Comparison of ENCODE assay signal across 24 cellular contexts in genomic region chrX:72340572-72340971, GRCh38. TPM values are rescaled to one million over a fixed set of nuclear protein-coding genes. Genes with fewer than 3 reads are reported as not detected.
DNase-seq lines count a peak whose midpoint lies in the region; FAIRE-seq and TF ChIP-seq lines count a peak whose summit lies in the region.
"Had no signal": no experiment of that assay in that cellular context is flagged by ENCODE, and none has a peak within 500 bp of the region (broad histone marks: within the 10 kb centered on the region; RNA-seq: fewer than 3 reads in every experiment).

No MANE protein-coding gene starts in this region.

- POLR2A ChIA-PET in H1 (lab: Charles Lee; ENCODE audit: partially characterized antibody), result no interaction called here

- H3K27ac ChIP-seq in C4-2B, result no peak overlapping the region
- H3K27ac ChIP-seq in H1 (ENCODE audit: low read depth, low read length), result no peak overlapping the region
- H3K27ac ChIP-seq in prostate gland, result no peak overlapping the region
- no peak overlapping the region for H3K27ac ChIP-seq in right atrium auricular region
- no peak overlapping the region for H3K27ac ChIP-seq in transverse colon
- H3K27ac ChIP-seq: GM23248, RWPE1 had no signal

- H3K9me3 ChIP-seq in H1 (ENCODE audit: insufficient read depth in 2 of 2, low read depth in 1 of 2, low read length in 1 of 2) (no peaks in the 10 kb centered on the region), prostate gland (no peaks in the 10 kb centered on the region), right atrium auricular region (no peaks in the 10 kb centered on the region), transverse colon (no peaks in the 10 kb centered on the region)
- H3K9me3 ChIP-seq: BE2C, MG63 had no signal

- H2BK12ac ChIP-seq in H1 (ENCODE audit: low read depth, low read length), result no peak overlapping the region

- H4K8ac ChIP-seq in H1 (ENCODE audit: extremely low read depth, insufficient read depth, low read length), result no peak overlapping the region

- no peak overlapping the region for H2AK5ac ChIP-seq in H1 (ENCODE audit: low read depth, low read length)

- no peak overlapping the region for H3K23ac ChIP-seq in H1 (ENCODE audit: insufficient read length)

- no peaks in the 10 kb centered on the region for H3K79me2 ChIP-seq in H1 (ENCODE audit: control insufficient read depth in 1 of 2, insufficient read depth in 2 of 2, low read length in 2 of 2)

- no peaks in the 10 kb centered on the region for H3K23me2 ChIP-seq in H1 (ENCODE audit: low read depth, low read length)

- no peaks in the 10 kb centered on the region for H3K79me1 ChIP-seq in H1 (ENCODE audit: low read depth, low read length)

- peak; percentile 9 to 34; a peak in 1 of 4 replicates for TF ChIP-seq RAD21 in H1 (IDR thresholded peaks at IDR 0.05 in 1 of 2, conservative IDR thresholded peaks at IDR 0.05 in 1 of 2; ENCODE audit: low read depth in 2 of 2, low read length in 2 of 2)

- H4K91ac ChIP-seq in H1 (replicated peaks; ENCODE audit: insufficient read length, low read length), result no peak overlapping the region

- H3K4me3 ChIP-seq in LNCaP clone FGC (ENCODE audit: low read depth, low read length), result no peak overlapping the region
- no peak overlapping the region for H3K4me3 ChIP-seq in H1 (ENCODE audit: extremely low read depth in 1 of 4, insufficient read depth in 2 of 4, low read depth in 3 of 4, low read length in 4 of 4)
- no peak overlapping the region for H3K4me3 ChIP-seq in prostate gland
- H3K4me3 ChIP-seq in right atrium auricular region, result no peak overlapping the region
- H3K4me3 ChIP-seq in transverse colon, result no peak overlapping the region
- H3K4me3 ChIP-seq: GM23248, MG63 had no signal

- no peak overlapping the region for H4K5ac ChIP-seq in H1 (ENCODE audit: insufficient read length, low read depth, low read length)

- no peak overlapping the region for H3K9ac ChIP-seq in H1 (replicated peaks in 1 of 4; ENCODE audit: extremely low read depth in 1 of 4, low read depth in 3 of 4, low read length in 3 of 4)
- H3K9ac ChIP-seq: GM23248 had no signal

- intact Hi-C loops in prostate gland (cut with DNase I), result no loop called here
- intact Hi-C loops in transverse colon (cut with DNase I; ENCODE audit: low total_unique reads), result no loop called here

- H3K4ac ChIP-seq in H1 (replicated peaks; ENCODE audit: insufficient read length, low read depth, low read length), result no peak overlapping the region

- CTCF ChIA-PET in H1 (lab: Charles Lee; ENCODE audit: partially characterized antibody), result interaction anchor here (1.0 to 1.3 kb wide), 6 partner anchors 25 to 205 kb away, joined by 3 to 5 read pairs (median 4); no protein-coding TSS in a partner anchor

- H3K18ac ChIP-seq in H1 (ENCODE audit: extremely low read depth, low read length), result no peak overlapping the region

- H3K27me3 ChIP-seq in H1 (replicated peaks in 1 of 4; ENCODE audit: control insufficient read depth in 3 of 4, extremely low read depth in 1 of 4, insufficient read depth in 3 of 4, low read length in 3 of 4) (no peaks in the 10 kb centered on the region), prostate gland (replicated peaks; ENCODE audit: insufficient read depth) (no peaks in the 10 kb centered on the region), right atrium auricular region (no peaks in the 10 kb centered on the region), transverse colon (no peaks in the 10 kb centered on the region)
- H3K27me3 ChIP-seq: BE2C, MG63 had no signal

- no peak overlapping the region for H3K4me2 ChIP-seq in H1 (ENCODE audit: insufficient read depth in 1 of 2, low read depth in 2 of 2, low read length in 2 of 2)

- H2BK120ac ChIP-seq in H1 (replicated peaks; ENCODE audit: low read depth, low read length), result no peak overlapping the region

- TF ChIP-seq POLR2A in H1 (IDR thresholded peaks at IDR 0.05; ENCODE audit: control extremely low read depth in 1 of 2, low read depth in 2 of 2, low read length in 2 of 2) (no peak), prostate gland (IDR thresholded peaks at IDR 0.05) (no peak), transverse colon (IDR thresholded peaks at IDR 0.05) (no peak)

- no peak overlapping the region for H3K56ac ChIP-seq in H1 (replicated peaks; ENCODE audit: insufficient read length, low read depth, low read length)

- TF ChIP-seq EP300 in H1 (IDR thresholded peaks at IDR 0.05; ENCODE audit: borderline replicate concordance in 1 of 2, low read depth in 2 of 2, low read length in 2 of 2), result no peak
- no peak for TF ChIP-seq EP300 in transverse colon (IDR thresholded peaks at IDR 0.05; ENCODE audit: low read depth)

- DNase-seq in LNCaP clone FGC (ENCODE audit: low read depth) (peak; percentile 48), H1 (ENCODE audit: low read depth in 1 of 2, low spot score in 2 of 2) (no peak), prostate gland (ENCODE audit: low spot score) (peak; percentile 52), right atrium auricular region (ENCODE audit: low spot score) (no peak), transverse colon (no peak)
- no peak for DNase-seq in stimulated activated naive CD4-positive, alpha-beta T cell (lab: John Stamatoyannopoulos, UW)
- DNase-seq: 8988T, ACHN, BE2C, DMS153, GM23248, H9, KBM-7, MG63, NCI-H1105 treated with DMSO at 0.1 percent for 48 hours, NCI-H146, NCI-H1930, NCI-H2227 treated with DMSO at 0.1 percent for 48 hours, NCI-H510A, NCI-H69, SHP77 treated with DMSO at 0.1 percent for 48 hours had no signal

- no peak overlapping the region for H2BK5ac ChIP-seq in H1 (ENCODE audit: low read depth, low read length)

- H3K4me1 ChIP-seq in H1 (replicated peaks in 1 of 4; ENCODE audit: control insufficient read depth in 3 of 4, insufficient read depth in 4 of 4, low read length in 3 of 4), result no peaks in the 10 kb centered on the region
- H3K4me1 ChIP-seq in prostate gland (replicated peaks), result no peaks in the 10 kb centered on the region
- H3K4me1 ChIP-seq in right atrium auricular region, result no peaks in the 10 kb centered on the region
- H3K4me1 ChIP-seq in transverse colon, result no peaks in the 10 kb centered on the region
- H3K4me1 ChIP-seq: BE2C had no signal

- H2AFZ ChIP-seq in H1 (ENCODE audit: low read length), result no peak overlapping the region
- H2AFZ ChIP-seq: GM23248 had no signal

- H2BK15ac ChIP-seq in H1 (ENCODE audit: low read length), result no peak overlapping the region

- 0 out of 2 replicates have a peak, but pooled peaks have one; percentile 13 for TF ChIP-seq CTCF in C4-2B (conservative IDR thresholded peaks at IDR 0.05)
- TF ChIP-seq CTCF in LNCaP clone FGC (IDR thresholded peaks at IDR 0.05; ENCODE audit: control insufficient read depth, extremely low read depth, insufficient read depth), result no peak
- no peak for TF ChIP-seq CTCF in H1 (IDR thresholded peaks at IDR 0.05; ENCODE audit: control extremely low read depth in 1 of 3, insufficient read depth in 1 of 3, low read depth in 1 of 3, low read length in 3 of 3)
- no peak for TF ChIP-seq CTCF in prostate gland (IDR thresholded peaks at IDR 0.05)
- TF ChIP-seq CTCF in right atrium auricular region (IDR thresholded peaks at IDR 0.05), result no peak
- no peak for TF ChIP-seq CTCF in transverse colon (IDR thresholded peaks at IDR 0.05)

- no peaks in the 10 kb centered on the region for H3K36me3 ChIP-seq in H1 (ENCODE audit: control insufficient read depth in 2 of 4, insufficient read depth in 4 of 4, low read length in 3 of 4)
- H3K36me3 ChIP-seq in prostate gland, result no peaks in the 10 kb centered on the region
- H3K36me3 ChIP-seq in right atrium auricular region, result no peaks in the 10 kb centered on the region
- no peaks in the 10 kb centered on the region for H3K36me3 ChIP-seq in transverse colon
- H3K36me3 ChIP-seq: BE2C, MG63 had no signal

- no peak overlapping the region for H3K14ac ChIP-seq in H1 (ENCODE audit: insufficient read length)

- H2BK20ac ChIP-seq in H1 (ENCODE audit: low read length), result no peak overlapping the region

- whole genome bisulfite sequencing in H1 (ENCODE audit: extremely low coverage in 1 of 2, insufficient coverage in 1 of 2, insufficient read length in 1 of 2, insufficient replicate concordance in 2 of 2, low coverage in 1 of 2, low lambda C conversion rate in 2 of 2, missing lambda C conversion rate in 1 of 2), 2 experiments, result 79% methylated on average over 2 of the region's 2 CpGs; no CpG with 5 or more reads in 1 of the 2 experiments
- WGBS in prostate gland, result 47% methylated on average over 2 of the region's 2 CpGs
- 45% methylated on average over 2 of the region's 2 CpGs; no CpG with 5 or more reads in 1 of the 2 donors for WGBS in transverse colon (ENCODE audit: low coverage in 1 of 2), 2 donors

- in situ Hi-C loops in transverse colon (cut with MboI; ENCODE audit: low pct_ligation_motif_present in 1 of 4, low pct_unique_long_range_greater_than_20kb in 1 of 4, low sequenced_read_pairs in 3 of 4), result no loop called here

- no peaks in the 10 kb centered on the region for H4K20me1 ChIP-seq in H1 (replicated peaks in 1 of 2; ENCODE audit: control insufficient read depth in 1 of 2, insufficient read depth in 2 of 2, low read length in 2 of 2)

- FAIRE-seq in H1 (lab: Jason Lieb, UNC), result no peak
- FAIRE-seq: G401.6 had no signal

TF ChIP-seq in H1, 55 proteins besides CTCF, POLR2A, EP300 and RAD21:
- TF ChIP-seq SP1 (IDR thresholded peaks at IDR 0.05; ENCODE audit: low read depth, low read length) (no peak), PHF8 (conservative IDR thresholded peaks at IDR 0.05; ENCODE audit: low read depth, low read length) (no peak), YY1 (IDR thresholded peaks at IDR 0.05; ENCODE audit: low read depth, low read length) (no peak), FOSL1 (IDR thresholded peaks at IDR 0.05; ENCODE audit: insufficient read depth, low read depth, low read length) (no peak), MAFK (IDR thresholded peaks at IDR 0.05; ENCODE audit: low read depth, low read length) (no peak), CEBPB (IDR thresholded peaks at IDR 0.05; ENCODE audit: low read depth, low read length) (no peak), KDM1A (IDR thresholded peaks at IDR 0.05; ENCODE audit: borderline replicate concordance, low read length) (no peak)
TF ChIP-seq in H1: peak in this region for 0.

RNA-seq across cellular contexts. Expression of gene CITED1, which starts 34.9 kb away (rescaled TPM):
- total RNA-seq in H1 (2021; fragmentation: NEBNext Ultra II Directional; extraction: Animal tissue kit (Norgen Biotek cat#: 25700)), result 2.2 and 2.4 TPM in 2 replicates
- 1.2 and 2.3 TPM in 2 replicates for polyA plus RNA-seq in H1 (2011; rRNA removed)
- polyA plus RNA-seq in H1 (2011; cell fraction: cytosol; rRNA removed), result 1.5 TPM
- polyA plus RNA-seq in H1 (2011; cell fraction: nucleus; rRNA removed), result 2.3 TPM
- polyA plus RNA-seq in H1 (2012, experiment 1 of 2), result 1.1 to 1.6 TPM (median 1.3 TPM) in 4 replicates
- polyA plus RNA-seq in H1 (2012, experiment 2 of 2), result 1.5 TPM
- 2.3 TPM for polyA plus RNA-seq in H1 (2013, experiment 1 of 2)
- 1.3 TPM for polyA plus RNA-seq in H1 (2013, experiment 2 of 2)
- polyA minus RNA-seq in H1 (2011; rRNA and poly(A)+ RNA removed), result 1.1 and 3.1 TPM in 2 replicates
- polyA minus RNA-seq in H1 (2011; cell fraction: cytosol; rRNA and poly(A)+ RNA removed), result not detected
- not detected for polyA minus RNA-seq in H1 (2011; cell fraction: nucleus; rRNA and poly(A)+ RNA removed)
- total RNA-seq in prostate gland (100 to 1,000 TPM in 1 of 2 donors, 10 to 100 TPM in 1; 20.1 to 552 TPM), right atrium auricular region (under 1 TPM in 1 of 2 donors, not detected in 1; 0.51 TPM), transverse colon (10 to 100 TPM in 1 of 4 donors, under 1 TPM in 1, not detected in 2; 0.82 to 24.3 TPM)
- total RNA-seq: GM23248 had no signal
- polyA plus RNA-seq: GM23248 had no signal

Comparison
In these comparisons a context has a peak if more than half of its experiments do, and no peak if none do; other contexts are left out.
1. DNase-seq: peak in LNCaP clone FGC (single experiment) and prostate gland (single experiment); none in H1 (0 of 2), right atrium auricular region (single experiment), stimulated activated naive CD4-positive, alpha-beta T cell (0 of 6) and transverse colon (single experiment).